In the genomic region with DNA sequence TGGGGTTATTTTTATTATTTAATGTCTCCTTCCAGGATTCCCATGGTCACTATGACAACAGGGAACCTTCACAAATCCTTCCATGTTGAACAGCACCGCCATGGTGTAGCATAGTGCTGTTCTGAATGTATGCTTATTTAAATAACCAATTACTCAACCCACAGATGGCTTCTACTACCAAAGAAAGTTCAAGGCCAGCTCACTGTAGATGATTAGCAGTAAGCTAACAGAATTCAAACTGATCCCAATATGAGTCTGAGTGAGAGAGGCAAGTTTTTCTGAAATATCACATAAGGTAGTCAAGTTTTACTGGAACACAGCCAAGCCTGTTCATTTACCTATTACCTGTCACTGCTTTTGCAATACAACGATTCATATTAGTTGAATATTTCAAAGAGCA, we compare ENCODE assay signal across 21 cellular contexts. TPM values are rescaled to one million over a fixed set of nuclear protein-coding genes. Genes with fewer than 3 reads are reported as not detected.
DNase-seq lines count a peak whose midpoint lies in the region; ATAC-seq, FAIRE-seq and TF ChIP-seq lines count a peak whose summit lies in the region.
"Had no signal": no experiment of that assay in that cellular context is flagged by ENCODE, and none has a peak within 500 bp of the region (broad histone marks: within the 10 kb centered on the region; RNA-seq: fewer than 3 reads in every experiment).

No MANE protein-coding gene starts in this region.

- 27% methylated on average over 2 of the region's 2 CpGs for WGBS in HepG2 (ENCODE audit: low lambda C conversion rate)

- POLR2A ChIA-PET in HepG2 (lab: Yijun Ruan, JAX): interaction anchor here (1.0 to 2.3 kb wide), 5 partner anchors 47 to 139 kb away, joined by 3 to 23 read pairs (median 5); a partner anchor contains a TSS

- DNase-seq in HepG2 (ENCODE audit: low spot score) (peak; percentile 89), nucleus accumbens (lab: John Stamatoyannopoulos, UW) (no peak)
- DNase-seq: activated CD4-positive, alpha-beta T cell treated with anti-CD3 and anti-CD28 coated beads for 4 hours; COR-L47; foreskin fibroblast; lower lobe of right lung; NCI-H1092 treated with DMSO at 0.1 percent for 48 hours; NCI-H524; occipital lobe; spleen; stimulated activated CD4-positive, alpha-beta T cell treated with anti-CD3 and anti-CD28 coated beads, Interleukin-4, amount 100 ng/mL, for 24 hours; stimulated activated naive CD8-positive, alpha-beta T cell treated with anti-CD3 and anti-CD28 coated beads, Interleukin-15, amount 100 ng/mL, for 72 hours; transverse colon had no signal

- H3K4me1 ChIP-seq in DOHH2 (ENCODE audit: control insufficient read depth, low read length) (peaks cover 71% of the 10 kb centered on the region), OCI-LY1 (ENCODE audit: insufficient read depth, low read length, severe bottlenecking) (peaks cover 58% of the 10 kb centered on the region), HepG2 (ENCODE audit: insufficient read depth, low read length) (peaks cover 44% of the 10 kb centered on the region)

- intact Hi-C loops in HepG2 (cut with micrococcal nuclease; ENCODE audit: unreplicated experiment): loop anchor here (1.0 kb wide), 1 partner anchor 51 kb away; a partner anchor contains a TSS

- ATAC-seq in GM21825 (IDR thresholded peaks at IDR 0.05; ENCODE audit: unreplicated experiment) (peak; percentile 26), HepG2 (peak; percentile 95), GM19455 (IDR thresholded peaks at IDR 0.05; ENCODE audit: unreplicated experiment) (no peak), GM18870 (IDR thresholded peaks at IDR 0.05; ENCODE audit: unreplicated experiment) (no peak)
- ATAC-seq: lower lobe of right lung; stimulated activated naive CD8-positive, alpha-beta T cell treated with anti-CD3 and anti-CD28 coated beads, Interleukin-15, amount 100 ng/mL, for 72 hours had no signal

- TF ChIP-seq EP300 in HepG2 (IDR thresholded peaks at IDR 0.05; ENCODE audit: low read depth in 2 of 2, low read length in 2 of 2) (peak in 1 of 2 experiments; percentile 50; a peak in 2 of 4 replicates), HepG2 (CRISPR knock-in tag; IDR thresholded peaks at IDR 0.05; ENCODE audit: borderline replicate concordance) (no peak)

- peak; percentile 26 for FAIRE-seq in HepG2 (lab: Jason Lieb, UNC)
- FAIRE-seq: endothelial cell of umbilical vein had no signal

- no peak for TF ChIP-seq CTCF in DOHH2 (IDR thresholded peaks at IDR 0.05; ENCODE audit: low read depth, low read length, poor library complexity, severe bottlenecking)
- no peak for TF ChIP-seq CTCF in OCI-LY1 (IDR thresholded peaks at IDR 0.05; ENCODE audit: low read length)
- no peak for TF ChIP-seq CTCF in HepG2 (CRISPR knock-in tag; IDR thresholded peaks at IDR 0.05)

- H3K4me3 ChIP-seq in DOHH2 (ENCODE audit: low read length) (peak overlapping the region; percentile 69), OCI-LY1 (ENCODE audit: low read depth, low read length, poor library complexity, severe bottlenecking) (peak overlapping the region; percentile 19), HepG2 (replicated peaks in 1 of 3; ENCODE audit: insufficient read depth in 1 of 3, low read depth in 2 of 3, low read length in 3 of 3) (no peak overlapping the region)
- H3K4me3 ChIP-seq: cardiac muscle cell, hepatocyte, lower lobe of right lung, spleen, transverse colon had no signal

- H3K36me3 ChIP-seq in DOHH2 (ENCODE audit: control insufficient read depth, low read length) (peaks cover 20% of the 10 kb centered on the region), OCI-LY1 (ENCODE audit: insufficient read depth, low read length) (peaks cover 22% of the 10 kb centered on the region; the same call in 1 of the 2 replicates), HepG2 (replicated peaks in 1 of 2; ENCODE audit: control insufficient read depth in 1 of 2, insufficient read depth in 2 of 2, low read length in 2 of 2) (peaks cover 6 to 13% of the 10 kb centered on the region in 2 experiments; a peak in 3 of 5 replicates)
- H3K36me3 ChIP-seq: cardiac muscle cell, lower lobe of right lung, transverse colon had no signal

- peaks cover 22% of the 10 kb centered on the region for H3F3A ChIP-seq in DOHH2 (ENCODE audit: control insufficient read depth, insufficient read depth)
- H3F3A ChIP-seq in OCI-LY1 (ENCODE audit: insufficient read depth, low read length): peaks cover 6% of the 10 kb centered on the region; the same call in 1 of the 2 replicates

- H3K4me2 ChIP-seq in DOHH2 (ENCODE audit: low read length) (peak overlapping the region; percentile 55), OCI-LY1 (ENCODE audit: low read length) (peak overlapping the region; percentile 80), HepG2 (ENCODE audit: low read depth, low read length) (peak overlapping the region; percentile 15; the same call in 1 of the 2 replicates)
- H3K4me2 ChIP-seq: hepatocyte had no signal

- H3K27ac ChIP-seq in DOHH2 (ENCODE audit: low read depth, low read length) (peak overlapping the region; percentile 69), OCI-LY1 (ENCODE audit: low read depth, low read length, poor library complexity, severe bottlenecking) (peak overlapping the region; percentile 92), HepG2 (ENCODE audit: extremely low read length, insufficient read depth, low read length) (peak overlapping the region; percentile 41)
- H3K27ac ChIP-seq: hepatocyte, lower lobe of right lung, transverse colon had no signal

- H3K9me2 ChIP-seq in DOHH2 (replicated peaks; ENCODE audit: control insufficient read depth, low read length) (no peaks in the 10 kb centered on the region), OCI-LY1 (ENCODE audit: low read depth, low read length) (no peaks in the 10 kb centered on the region)

- no peaks in the 10 kb centered on the region for H4K20me1 ChIP-seq in DOHH2 (ENCODE audit: control insufficient read depth, insufficient read depth, low read depth, low read length)
- H4K20me1 ChIP-seq in OCI-LY1 (ENCODE audit: insufficient read depth, low read length): no peaks in the 10 kb centered on the region
- peaks cover 20% of the 10 kb centered on the region; the same call in 1 of the 2 replicates for H4K20me1 ChIP-seq in HepG2 (ENCODE audit: insufficient read depth, low read length)

- TF ChIP-seq POLR2A in HepG2 (IDR thresholded peaks at IDR 0.05; ENCODE audit: insufficient read depth in 1 of 2, low read depth in 2 of 2, low read length in 2 of 2): no peak

- H3K9me3 ChIP-seq in DOHH2 (ENCODE audit: control insufficient read depth, insufficient read depth, low read length) (no peaks in the 10 kb centered on the region), OCI-LY1 (ENCODE audit: low read length) (no peaks in the 10 kb centered on the region), HepG2 (ENCODE audit: low read length) (no peaks in the 10 kb centered on the region)
- H3K9me3 ChIP-seq: lower lobe of right lung, spleen, transverse colon had no signal

- no peak overlapping the region for H2AFZ ChIP-seq in OCI-LY1 (ENCODE audit: low read length)
- H2AFZ ChIP-seq in HepG2 (ENCODE audit: low read length): no peak overlapping the region
- H2AFZ ChIP-seq: hepatocyte had no signal

- CTCF ChIA-PET in HepG2 (lab: Yijun Ruan, JAX; ENCODE audit: low intra/inter-chr PET ratio, low total read pairs): no interaction called here

- H3K9ac ChIP-seq in OCI-LY1 (ENCODE audit: low read length) (peak overlapping the region; percentile 28; the same call in 1 of the 2 replicates), HepG2 (ENCODE audit: insufficient read depth, low read depth, low read length) (no peak overlapping the region)

- TF ChIP-seq RAD21 in HepG2 (CRISPR knock-in tag; IDR thresholded peaks at IDR 0.05): no peak

- H3K27me3 ChIP-seq in DOHH2 (ENCODE audit: control insufficient read depth, low read length): no peaks in the 10 kb centered on the region
- H3K27me3 ChIP-seq in OCI-LY1 (ENCODE audit: insufficient read depth, low read length): no peaks in the 10 kb centered on the region
- H3K27me3 ChIP-seq in HepG2 (ENCODE audit: control insufficient read depth in 1 of 2, insufficient read depth in 2 of 2, low read length in 2 of 2): no peaks in the 10 kb centered on the region
- H3K27me3 ChIP-seq: cardiac muscle cell, hepatocyte, spleen, transverse colon had no signal

- H3K79me2 ChIP-seq in DOHH2 (ENCODE audit: control insufficient read depth, low read length) (peaks cover 95% of the 10 kb centered on the region), OCI-LY1 (ENCODE audit: insufficient read depth, low read length) (peaks cover 55% of the 10 kb centered on the region), HepG2 (ENCODE audit: insufficient read depth, low read length) (peaks cover 54% of the 10 kb centered on the region)

- no TSS peak for BruUV-seq in HepG2 (replicated peaks; lab: Mats Ljungman, UMichigan)

- in situ Hi-C loops in HepG2 (cut with HindIII; ENCODE audit: extremely low pct_ligation_motif_present, low pct_unique_long_range_greater_than_20kb): loop anchor here (10.0 kb wide), 1 partner anchor 117 kb away; no protein-coding TSS in a partner anchor

TF ChIP-seq in HepG2, 621 proteins besides CTCF, POLR2A, EP300 and RAD21 (continues in another document):
- TF ChIP-seq MIXL1 (CRISPR knock-in tag; IDR thresholded peaks at IDR 0.05) (peak; percentile 37; the same call in 1 of the 2 replicates), ZSCAN22 (CRISPR knock-in tag; IDR thresholded peaks at IDR 0.05) (no peak), ZNF432 (CRISPR knock-in tag; IDR thresholded peaks at IDR 0.05; ENCODE audit: borderline replicate concordance) (no peak)

RNA-seq across cellular contexts. Expression of a gene that starts 51.2 kb away (rescaled TPM):
- total RNA-seq in HepG2 (2016; rRNA removed; fragmentation: Illumina TruSeq; extraction: Trizol): 47.9 and 63.6 TPM in 2 replicates
- 24.7 and 26.3 TPM in 2 replicates for total RNA-seq in HepG2 (2016; cell fraction: cytosol; rRNA removed; fragmentation: Illumina TruSeq; extraction: Trizol; ENCODE audit: low read depth)
- 46.4 and 58.7 TPM in 2 replicates for total RNA-seq in HepG2 (2016; cell fraction: insoluble cytoplasmic fraction; rRNA removed; fragmentation: Illumina TruSeq; extraction: Trizol)
- total RNA-seq in HepG2 (2016; cell fraction: membrane; rRNA removed; fragmentation: Illumina TruSeq; extraction: Trizol): 21.5 and 29.4 TPM in 2 replicates
- 111 and 117 TPM in 2 replicates for total RNA-seq in HepG2 (2016; cell fraction: nucleus; rRNA removed; fragmentation: Illumina TruSeq; extraction: Trizol)
- 9.4 and 11.7 TPM in 2 replicates for polyA plus RNA-seq in HepG2 (2011; rRNA removed)
- polyA plus RNA-seq in HepG2 (2011; cell fraction: cytosol; rRNA removed): 4.0 and 4.5 TPM in 2 replicates
- 52.6 and 54.9 TPM in 2 replicates for polyA plus RNA-seq in HepG2 (2011; cell fraction: nucleus; rRNA removed)
- 33.3 and 40.1 TPM in 2 replicates for polyA plus RNA-seq in HepG2 (2012)
- polyA plus RNA-seq in HepG2 (2016; cell fraction: cytosol; fragmentation: Illumina TruSeq; extraction: Trizol; ENCODE audit: low read depth): 0.78 and 1.2 TPM in 2 replicates
- 21.9 and 26.0 TPM in 2 replicates for polyA plus RNA-seq in HepG2 (2016; cell fraction: insoluble cytoplasmic fraction; fragmentation: Illumina TruSeq; extraction: Trizol; ENCODE audit: low read depth)
- 3.2 and 4.0 TPM in 2 replicates for polyA plus RNA-seq in HepG2 (2016; cell fraction: membrane; fragmentation: Illumina TruSeq; extraction: Trizol; ENCODE audit: low read depth)
- polyA plus RNA-seq in HepG2 (2016; cell fraction: nucleus; fragmentation: Illumina TruSeq; extraction: Trizol; ENCODE audit: insufficient read depth, low read depth): 56.7 and 58.9 TPM in 2 replicates
- 22.8 and 49.1 TPM in 2 replicates for polyA minus RNA-seq in HepG2 (2011; rRNA and poly(A)+ RNA removed; ENCODE audit: low replicate concordance)
- polyA minus RNA-seq in HepG2 (2011; cell fraction: cytosol; rRNA and poly(A)+ RNA removed): 20.9 and 21.4 TPM in 2 replicates
- polyA minus RNA-seq in HepG2 (2011; cell fraction: nucleus; rRNA and poly(A)+ RNA removed): 240 and 255 TPM in 2 replicates

Comparison
In these comparisons a context has a peak if more than half of its experiments do, and no peak if none do; other contexts are left out.
1. H3K27ac ChIP-seq: peak in every context shown above with its lines; median percentile 92 in OCI-LY1; 69 in DOHH2; 41 in HepG2.
2. H3K4me2 ChIP-seq: peak in every context shown above with its lines; median percentile 80 in OCI-LY1; 55 in DOHH2; 15 in HepG2.
3. H3K4me3 ChIP-seq: peak in DOHH2 (single experiment) and OCI-LY1 (single experiment); none in HepG2 (0 of 3).
4. ATAC-seq: peak in GM21825 (single experiment) and HepG2 (single experiment); none in GM19455 (single experiment) and GM18870 (single experiment).